Comparison of ENCODE assay signal across 19 cellular contexts in genomic region chr9:122780026-122780425, GRCh38. TPM values are rescaled to one million over a fixed set of nuclear protein-coding genes. Genes with fewer than 3 reads are reported as not detected.
DNase-seq lines count a peak whose midpoint lies in the region; ATAC-seq, FAIRE-seq and TF ChIP-seq lines count a peak whose summit lies in the region.
"Had no signal": no experiment of that assay in that cellular context is flagged by ENCODE, and none has a peak within 500 bp of the region (broad histone marks: within the 10 kb centered on the region; RNA-seq: fewer than 3 reads in every experiment).

No MANE protein-coding gene starts in this region.

- FAIRE-seq in HTR-8/SVneo (lab: Jason Lieb, UNC): no peak
- FAIRE-seq: H1, HepG2 had no signal

- H4K20me1 ChIP-seq in GM23338 (replicated peaks; ENCODE audit: insufficient read depth) (no peaks in the 10 kb centered on the region), PC-3 (ENCODE audit: low read length) (no peaks in the 10 kb centered on the region)
- H4K20me1 ChIP-seq: BLaER1 treated with 17β-estradiol and CSF1 and Interleukin-3, amounts not matched to agents 10 nM and 100 nM had no signal

- H3K27me3 ChIP-seq in GM23338 (ENCODE audit: insufficient read depth): no peaks in the 10 kb centered on the region
- H3K27me3 ChIP-seq in PC-3 (ENCODE audit: low read length): no peaks in the 10 kb centered on the region
- no peaks in the 10 kb centered on the region for H3K27me3 ChIP-seq in upper lobe of right lung
- H3K27me3 ChIP-seq: BLaER1 treated with 17β-estradiol and CSF1 and Interleukin-3, amounts not matched to agents 10 nM and 100 nM had no signal

- POLR2A ChIA-PET in PC-3 (lab: Charles Lee; ENCODE audit: unreplicated experiment): no interaction called here

- peaks cover 76% of the 10 kb centered on the region for H3K9me3 Mint-ChIP-seq in GM23338
- H3K9me3 Mint-ChIP-seq: CD4-positive, CD25-positive, alpha-beta regulatory T cell; HFFc6 had no signal

- no peak for TF ChIP-seq CTCF in GM23338 (conservative IDR thresholded peaks at IDR 0.05; ENCODE audit: low read depth in 2 of 2)
- TF ChIP-seq CTCF in PC-3 (conservative IDR thresholded peaks at IDR 0.05; ENCODE audit: low read depth, low read length): no peak
- no peak for TF ChIP-seq CTCF in upper lobe of right lung (IDR thresholded peaks at IDR 0.05)

- peak; percentile 16 for DNase-seq in GM23338 (ENCODE audit: low spot score)
- peak; percentile 25 for DNase-seq in PC-3
- peak; percentile 70 for DNase-seq in kidney tubule cell (ENCODE audit: low spot score)
- DNase-seq in upper lobe of right lung: no peak
- DNase-seq in NCI-H187 treated with DMSO at 0.1 percent for 48 hours (lab: John Stamatoyannopoulos, UW): no peak
- no peak for DNase-seq in HTR-8/SVneo (ENCODE audit: insufficient read length, low spot score)
- DNase-seq: ACHN; Calu3; CD4-positive, CD25-positive, alpha-beta regulatory T cell; DMS 273 treated with DMSO at 0.1 percent for 48 hours; HFFc6 had no signal

- H3K9me3 ChIP-seq in PC-3 (ENCODE audit: low read length) (no peaks in the 10 kb centered on the region), upper lobe of right lung (no peaks in the 10 kb centered on the region)
- H3K9me3 ChIP-seq: BLaER1 treated with 17β-estradiol and CSF1 and Interleukin-3, amounts not matched to agents 10 nM and 100 nM; HAP-1 had no signal

- no peaks in the 10 kb centered on the region for H3K36me3 ChIP-seq in GM23338 (ENCODE audit: insufficient read depth)
- H3K36me3 ChIP-seq in PC-3 (ENCODE audit: low read depth, low read length): no peaks in the 10 kb centered on the region
- H3K36me3 ChIP-seq in upper lobe of right lung: no peaks in the 10 kb centered on the region
- H3K36me3 ChIP-seq: BLaER1 treated with 17β-estradiol and CSF1 and Interleukin-3, amounts not matched to agents 10 nM and 100 nM; HAP-1 had no signal

- no TSS peak for BruUV-seq in PC-3 (replicated peaks; lab: Mats Ljungman, UMichigan)

- H3F3A ChIP-seq in GM23338 (replicated peaks; ENCODE audit: low read depth) (no peaks in the 10 kb centered on the region), PC-3 (ENCODE audit: low read length, unreplicated experiment) (no peaks in the 10 kb centered on the region)

- H3K4me3 Mint-ChIP-seq in GM23338: no peak overlapping the region
- H3K4me3 Mint-ChIP-seq: CD4-positive, CD25-positive, alpha-beta regulatory T cell; HFFc6 had no signal

- no peaks in the 10 kb centered on the region for H3K27me3 Mint-ChIP-seq in GM23338 (ENCODE audit: insufficient read depth, low read depth, poor library complexity)
- H3K27me3 Mint-ChIP-seq: CD4-positive, CD25-positive, alpha-beta regulatory T cell had no signal

- H3K4me3 ChIP-seq in GM23338 (no peak overlapping the region), PC-3 (ENCODE audit: low read length) (no peak overlapping the region), upper lobe of right lung (no peak overlapping the region)
- H3K4me3 ChIP-seq: BLaER1 treated with 17β-estradiol and CSF1 and Interleukin-3, amounts not matched to agents 10 nM and 100 nM; HAP-1 had no signal

- H3K4me2 ChIP-seq in GM23338 (no peak overlapping the region), PC-3 (ENCODE audit: low read length) (no peak overlapping the region)

- intact Hi-C loops in PC-3 (cut with micrococcal nuclease): no loop called here
- intact Hi-C loops in upper lobe of right lung (cut with DNase I): no loop called here

- no peaks in the 10 kb centered on the region; the same call in none of the 3 replicates for H3K36me3 Mint-ChIP-seq in GM23338 (ENCODE audit: low read depth)
- H3K36me3 Mint-ChIP-seq: CD4-positive, CD25-positive, alpha-beta regulatory T cell had no signal

- no peaks in the 10 kb centered on the region for H3K4me1 Mint-ChIP-seq in GM23338
- H3K4me1 Mint-ChIP-seq: CD4-positive, CD25-positive, alpha-beta regulatory T cell had no signal

- H2AFZ ChIP-seq in GM23338: no peak overlapping the region
- no peak overlapping the region for H2AFZ ChIP-seq in PC-3 (ENCODE audit: low read length)

- no peak overlapping the region for H3K9ac ChIP-seq in PC-3 (ENCODE audit: low read length)
- H3K9ac ChIP-seq: BLaER1 treated with 17β-estradiol and CSF1 and Interleukin-3, amounts not matched to agents 10 nM and 100 nM had no signal

- H3K9me2 ChIP-seq in GM23338 (ENCODE audit: insufficient read depth): 0 out of 2 replicates have a peak, but pooled peaks cover 2% of the 10 kb centered on the region
- H3K9me2 ChIP-seq in PC-3 (replicated peaks; ENCODE audit: low read length): no peaks in the 10 kb centered on the region

- no peak overlapping the region for H3K27ac ChIP-seq in GM23338 (ENCODE audit: low read depth)
- no peak overlapping the region for H3K27ac ChIP-seq in PC-3 (ENCODE audit: low read length)
- H3K27ac ChIP-seq in upper lobe of right lung: no peak overlapping the region
- H3K27ac ChIP-seq: BLaER1 treated with 17β-estradiol and CSF1 and Interleukin-3, amounts not matched to agents 10 nM and 100 nM had no signal

- H3K4me1 ChIP-seq in GM23338 (ENCODE audit: insufficient read depth) (no peaks in the 10 kb centered on the region), PC-3 (ENCODE audit: insufficient read depth, low read length) (peaks cover 12% of the 10 kb centered on the region; the same call in 1 of the 2 replicates), upper lobe of right lung (no peaks in the 10 kb centered on the region)
- H3K4me1 ChIP-seq: HAP-1 had no signal

- H3K79me2 ChIP-seq in GM23338 (replicated peaks; ENCODE audit: insufficient read depth): no peaks in the 10 kb centered on the region
- H3K79me2 ChIP-seq in PC-3 (ENCODE audit: low read length): no peaks in the 10 kb centered on the region

- H3K27ac Mint-ChIP-seq in GM23338: no peak overlapping the region
- H3K27ac Mint-ChIP-seq: CD4-positive, CD25-positive, alpha-beta regulatory T cell; HFFc6 had no signal

- ATAC-seq in GM23338 (no peak), PC-3 (no peak), upper lobe of right lung (peak; percentile 60), GM18858 (IDR thresholded peaks at IDR 0.05; ENCODE audit: unreplicated experiment) (no peak)
- ATAC-seq: HepG2 had no signal

- CTCF ChIA-PET in PC-3 (lab: Charles Lee): no interaction called here

TF ChIP-seq in GM23338, 12 proteins besides CTCF, POLR2A, EP300 and RAD21 (continues in another document):
- TF ChIP-seq REST (IDR thresholded peaks at IDR 0.05; ENCODE audit: unreplicated experiment) (no peak), POLR2AphosphoS5 (IDR thresholded peaks at IDR 0.05; ENCODE audit: low read depth) (no peak), EZH2phosphoT487 (IDR thresholded peaks at IDR 0.05; ENCODE audit: unreplicated experiment) (no peak), ZNF331 (CRISPR knock-in tag; IDR thresholded peaks at IDR 0.05; ENCODE audit: low read depth) (no peak)

RNA-seq across cellular contexts. Expression of gene OR5C1, which starts 8.7 kb away (rescaled TPM):
- not detected in 2 replicates for total RNA-seq in GM23338 (2014; rRNA removed; shearing (Covaris generic))
- not detected in 2 replicates for polyA plus RNA-seq in GM23338 (2016; fragmentation: Nextera tagmentation; extraction: Ambion mirVana)
- total RNA-seq in PC-3 (2014; rRNA removed) (not detected in 2 replicates), upper lobe of right lung (not detected)
- total RNA-seq: A172; Calu3; CD4-positive, CD25-positive, alpha-beta regulatory T cell; Daoy; H1; HepG2; HFFc6; HT1080 had no signal
- polyA plus RNA-seq: CD4-positive, CD25-positive, alpha-beta regulatory T cell; H1; HepG2 had no signal

RNA-seq across cellular contexts. Expression of gene OR1K1, which starts 19.9 kb away (rescaled TPM):
- not detected in 2 replicates for total RNA-seq in GM23338 (2014; rRNA removed; shearing (Covaris generic))
- not detected in 2 replicates for polyA plus RNA-seq in GM23338 (2016; fragmentation: Nextera tagmentation; extraction: Ambion mirVana)
- total RNA-seq in PC-3 (2014; rRNA removed) (not detected in 2 replicates), upper lobe of right lung (not detected)
- total RNA-seq: A172; Calu3; CD4-positive, CD25-positive, alpha-beta regulatory T cell; Daoy; H1; HepG2; HFFc6; HT1080 had no signal
- polyA plus RNA-seq: H1, HepG2 had no signal

RNA-seq across cellular contexts. Expression of gene OR1L6, which starts 37.9 kb away (rescaled TPM):
- total RNA-seq in GM23338 (2014; rRNA removed; shearing (Covaris generic)): not detected in 2 replicates
- polyA plus RNA-seq in GM23338 (2016; fragmentation: Nextera tagmentation; extraction: Ambion mirVana): not detected in 2 replicates
- total RNA-seq in PC-3 (2014; rRNA removed) (not detected in 2 replicates), upper lobe of right lung (not detected)
- total RNA-seq: A172; Calu3; CD4-positive, CD25-positive, alpha-beta regulatory T cell; Daoy; H1; HepG2; HFFc6; HT1080 had no signal
- polyA plus RNA-seq: H1, HepG2 had no signal

RNA-seq across cellular contexts. Expression of gene PDCL, which starts 48.4 kb away (rescaled TPM):
- total RNA-seq in GM23338 (2014; rRNA removed; shearing (Covaris generic)): 21.2 and 26.6 TPM in 2 replicates
- 15.5 and 16.6 TPM in 2 replicates for polyA plus RNA-seq in GM23338 (2016; fragmentation: Nextera tagmentation; extraction: Ambion mirVana)
- total RNA-seq in PC-3 (2014; rRNA removed) (13.9 and 16.3 TPM in 2 replicates), upper lobe of right lung (24.2 TPM)

RNA-seq across cellular contexts. Expression of gene OR1L4, which starts 56.2 kb away (rescaled TPM):
- total RNA-seq in GM23338 (2014; rRNA removed; shearing (Covaris generic)): not detected in 2 replicates
- not detected in 2 replicates for polyA plus RNA-seq in GM23338 (2016; fragmentation: Nextera tagmentation; extraction: Ambion mirVana)
- total RNA-seq in PC-3 (2014; rRNA removed) (not detected in 2 replicates), upper lobe of right lung (not detected)
- total RNA-seq: A172; Calu3; CD4-positive, CD25-positive, alpha-beta regulatory T cell; Daoy; H1; HepG2; HFFc6; HT1080 had no signal
- polyA plus RNA-seq: CD4-positive, CD25-positive, alpha-beta regulatory T cell; H1; HepG2 had no signal

Comparison
In these comparisons a context has a peak if more than half of its experiments do, and no peak if none do; other contexts are left out.
1. DNase-seq: peak in GM23338 (single experiment), PC-3 (single experiment) and kidney tubule cell (single experiment); none in upper lobe of right lung (single experiment), NCI-H187 treated with DMSO at 0.1 percent for 48 hours (single experiment) and HTR-8/SVneo (single experiment).